In genomic region chr11:17397311-17398002, GRCh38 we compare ENCODE assay signal across 20 cellular contexts. TPM values are rescaled to one million over a fixed set of nuclear protein-coding genes. Genes with fewer than 3 reads are reported as not detected.
"Had no signal": no experiment of that assay in that cellular context is flagged by ENCODE, and none has a peak within 500 bp of the region (broad histone marks: within the 10 kb centered on the region; RNA-seq: fewer than 3 reads in every experiment).

No MANE protein-coding gene starts in this region.

- H3K9me3 Mint-ChIP-seq: memory B cell; naive thymus-derived CD8-positive, alpha-beta T cell; nephron; neural progenitor cell; stimulated activated effector memory CD8-positive, alpha-beta T cell treated with anti-CD3 and anti-CD28 coated beads, Interleukin-12 subunit alpha, Interleukin-12 subunit beta, amount 100 ng/mL, for 72 hours; stimulated activated naive CD8-positive, alpha-beta T cell treated with anti-CD3 and anti-CD28 coated beads, Interleukin-15, amount 100 ng/mL, for 72 hours; type B pancreatic cell had no signal

- ATAC-seq: naive thymus-derived CD8-positive, alpha-beta T cell; sciatic nerve; stimulated activated effector memory CD8-positive, alpha-beta T cell treated with anti-CD3 and anti-CD28 coated beads, Interleukin-12 subunit alpha, Interleukin-12 subunit beta, amount 100 ng/mL, for 72 hours; stimulated activated naive CD8-positive, alpha-beta T cell treated with anti-CD3 and anti-CD28 coated beads, Interleukin-15, amount 100 ng/mL, for 72 hours had no signal

- H3K79me2 ChIP-seq: hepatocyte had no signal

- H3K9me3 ChIP-seq: left ventricle myocardium inferior, ovary, right atrium auricular region, tibial nerve, uterus had no signal

- H3K27ac Mint-ChIP-seq: memory B cell; naive thymus-derived CD8-positive, alpha-beta T cell; nephron; neural progenitor cell; progenitor cell of endocrine pancreas; stimulated activated effector memory CD8-positive, alpha-beta T cell treated with anti-CD3 and anti-CD28 coated beads, Interleukin-12 subunit alpha, Interleukin-12 subunit beta, amount 100 ng/mL, for 72 hours; stimulated activated naive CD8-positive, alpha-beta T cell treated with anti-CD3 and anti-CD28 coated beads, Interleukin-15, amount 100 ng/mL, for 72 hours; type B pancreatic cell had no signal

- H3K36me3 ChIP-seq: left ventricle myocardium inferior, neural progenitor cell, ovary, right atrium auricular region, tibial nerve, uterus had no signal

- H3K27me3 ChIP-seq: hepatocyte, neural progenitor cell, ovary, right atrium auricular region, tibial nerve, uterus had no signal

- H3K4me2 ChIP-seq: hepatocyte, neural progenitor cell had no signal

- H3K9ac ChIP-seq: neural progenitor cell had no signal

- H3K4me3 Mint-ChIP-seq: memory B cell; naive thymus-derived CD8-positive, alpha-beta T cell; nephron; neural progenitor cell; stimulated activated effector memory CD8-positive, alpha-beta T cell treated with anti-CD3 and anti-CD28 coated beads, Interleukin-12 subunit alpha, Interleukin-12 subunit beta, amount 100 ng/mL, for 72 hours; stimulated activated naive CD8-positive, alpha-beta T cell treated with anti-CD3 and anti-CD28 coated beads, Interleukin-15, amount 100 ng/mL, for 72 hours; type B pancreatic cell had no signal

- H3K4me3 ChIP-seq: hepatocyte, left ventricle myocardium inferior, neural progenitor cell, ovary, right atrium auricular region, skin epidermis, tibial nerve, uterus had no signal

- H3K36me3 Mint-ChIP-seq: memory B cell; naive thymus-derived CD8-positive, alpha-beta T cell; neural progenitor cell; stimulated activated effector memory CD8-positive, alpha-beta T cell treated with anti-CD3 and anti-CD28 coated beads, Interleukin-12 subunit alpha, Interleukin-12 subunit beta, amount 100 ng/mL, for 72 hours; type B pancreatic cell had no signal

- H2AFZ ChIP-seq: hepatocyte, neural progenitor cell had no signal

- H3K4me1 ChIP-seq: neural progenitor cell, tibial nerve, uterus had no signal

- H3K4me1 Mint-ChIP-seq: nephron; neural progenitor cell; stimulated activated effector memory CD8-positive, alpha-beta T cell treated with anti-CD3 and anti-CD28 coated beads, Interleukin-12 subunit alpha, Interleukin-12 subunit beta, amount 100 ng/mL, for 72 hours; stimulated activated naive CD8-positive, alpha-beta T cell treated with anti-CD3 and anti-CD28 coated beads, Interleukin-15, amount 100 ng/mL, for 72 hours had no signal

- H3K27me3 Mint-ChIP-seq: memory B cell; naive thymus-derived CD8-positive, alpha-beta T cell; stimulated activated naive CD8-positive, alpha-beta T cell treated with anti-CD3 and anti-CD28 coated beads, Interleukin-15, amount 100 ng/mL, for 72 hours had no signal

- DNase-seq: islet precursor cell; left ventricle myocardium inferior; naive thymus-derived CD8-positive, alpha-beta T cell; ovary; stimulated activated CD4-positive, alpha-beta T cell treated with anti-CD3 and anti-CD28 coated beads, Interleukin-4, amount 100 ng/mL, for 24 hours; stimulated activated naive CD4-positive, alpha-beta T cell treated with Interleukin-2 at 50 U/mL for 16 hours; stimulated activated naive CD8-positive, alpha-beta T cell treated with anti-CD3 and anti-CD28 coated beads, Interleukin-15, amount 100 ng/mL, for 72 hours; substantia nigra; uterus had no signal

- H3K27ac ChIP-seq: hepatocyte, left ventricle myocardium inferior, neural progenitor cell, ovary, right atrium auricular region, skin epidermis, tibial nerve, uterus had no signal

RNA-seq across cellular contexts. Expression of gene KCNJ11, which starts 9.0 kb away (rescaled TPM):
- polyA plus RNA-seq: naive thymus-derived CD8-positive, alpha-beta T cell had no signal
